ENCODE assay signal across 30 cellular contexts in the genomic region with DNA sequence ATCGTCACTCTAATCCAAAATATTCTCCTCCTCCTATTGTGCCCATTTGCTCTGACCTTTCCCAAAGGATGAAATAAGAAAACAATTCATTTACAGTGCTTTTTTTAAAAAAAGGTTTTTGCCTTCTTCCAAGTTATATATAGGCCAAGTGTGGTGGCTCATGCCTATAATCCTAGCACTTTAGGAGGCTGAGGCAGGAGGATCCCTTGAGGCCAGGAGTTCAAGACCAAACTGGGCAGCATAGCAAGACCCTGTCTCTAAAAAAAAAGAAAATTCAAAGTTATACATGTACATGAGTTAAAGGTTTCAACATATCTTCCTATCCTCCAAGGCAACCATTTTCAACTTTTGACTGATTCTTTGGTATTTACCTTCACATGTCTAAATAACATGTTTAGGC.
"Had no signal": no experiment of that assay in that cellular context is flagged by ENCODE, and none has a peak within 500 bp of the region (broad histone marks: within the 10 kb centered on the region; RNA-seq: fewer than 3 reads in every experiment).

No MANE protein-coding gene starts in this region.

- H2AFZ ChIP-seq: PC-9 had no signal

- H3K4me2 ChIP-seq: PC-9 had no signal

- H3K9me3 ChIP-seq: body of pancreas had no signal

- H3K9me3 Mint-ChIP-seq: activated CD4-positive, alpha-beta T cell treated with anti-CD3 and anti-CD28 coated beads, Interleukin-2, amount 10 ng/mL, durations not matched to agents 24 days and 14 days; activated naive CD8-positive, alpha-beta T cell treated with anti-CD3 and anti-CD28 coated beads, Interleukin-2, amount 10 ng/mL, durations not matched to agents 7 days and 5 days; activated T-cell treated with anti-CD3 and anti-CD28 coated beads, Interleukin-2, amount 50 U/mL, for 4 hours had no signal

- H3K27me3 Mint-ChIP-seq: activated naive CD8-positive, alpha-beta T cell treated with anti-CD3 and anti-CD28 coated beads, Interleukin-2, amount 10 ng/mL, durations not matched to agents 7 days and 5 days had no signal

- H3K36me3 Mint-ChIP-seq: activated naive CD8-positive, alpha-beta T cell treated with anti-CD3 and anti-CD28 coated beads, Interleukin-2, amount 10 ng/mL, durations not matched to agents 7 days and 5 days had no signal

- H3K27me3 ChIP-seq: body of pancreas had no signal

- H3K4me1 ChIP-seq: body of pancreas had no signal

- H3K4me3 ChIP-seq: body of pancreas, PC-9, SK-N-MC had no signal

- H3K4me3 Mint-ChIP-seq: activated CD4-positive, alpha-beta T cell treated with anti-CD3 and anti-CD28 coated beads, Interleukin-2, amount 10 ng/mL, durations not matched to agents 24 days and 14 days; activated CD8-positive, alpha-beta T cell treated with anti-CD3 and anti-CD28 coated beads, Interleukin-2, amount 10 ng/mL, durations not matched to agents 7 days and 5 days; activated naive CD8-positive, alpha-beta T cell treated with anti-CD3 and anti-CD28 coated beads, Interleukin-2, amount 10 ng/mL, durations not matched to agents 7 days and 5 days; activated T-cell treated with anti-CD3 and anti-CD28 coated beads, Interleukin-2, amount 50 U/mL, for 4 hours had no signal

- H3K27ac Mint-ChIP-seq: activated CD4-positive, alpha-beta T cell treated with anti-CD3 and anti-CD28 coated beads, Interleukin-2, amount 10 ng/mL, durations not matched to agents 24 days and 14 days; activated CD8-positive, alpha-beta T cell treated with anti-CD3 and anti-CD28 coated beads, Interleukin-2, amount 10 ng/mL, durations not matched to agents 7 days and 5 days; activated naive CD8-positive, alpha-beta T cell treated with anti-CD3 and anti-CD28 coated beads, Interleukin-2, amount 10 ng/mL, durations not matched to agents 7 days and 5 days had no signal

- ATAC-seq: activated CD8-positive, alpha-beta T cell treated with anti-CD3 and anti-CD28 coated beads, Interleukin-2, amount 10 ng/mL, durations not matched to agents 7 days and 5 days; activated T-cell treated with anti-CD3 and anti-CD28 coated beads, Interleukin-2, amount 50 U/mL, for 4 hours; body of pancreas had no signal

- DNase-seq: activated CD4-positive, alpha-beta T cell treated with anti-CD3 and anti-CD28 coated beads, Interleukin-2, amount 10 ng/mL, durations not matched to agents 24 days and 14 days; activated CD4-positive, alpha-beta T cell treated with anti-CD3 and anti-CD28 coated beads, Interleukin-2, amount 50 U/mL, for 4 hours; activated CD8-positive, alpha-beta memory T cell treated with anti-CD3 and anti-CD28 coated beads, Interleukin-2, amount 50 U/mL, for 4 hours; activated CD8-positive, alpha-beta T cell treated with anti-CD3 and anti-CD28 coated beads, Interleukin-2, amount 10 ng/mL, durations not matched to agents 7 days and 5 days; activated effector memory CD4-positive, alpha-beta T cell treated with Interleukin-2 at 50 U/mL for 16 hours; activated naive CD4-positive, alpha-beta T cell treated with anti-CD3 and anti-CD28 coated beads, Interleukin-2, amount 50 U/mL, for 16 hours; activated naive CD8-positive, alpha-beta T cell treated with anti-CD3 and anti-CD28 coated beads, Interleukin-2, amount 10 ng/mL, durations not matched to agents 7 days and 5 days; activated T-cell treated with anti-CD3 and anti-CD28 coated beads for 4 hours; activated T-cell treated with anti-CD3 and anti-CD28 coated beads, Interleukin-2, amount 50 U/mL, for 4 hours; amygdala; body of pancreas; caudate nucleus; cerebellar nuclear complex; MM.1S; MV-4-11; NCI-H1092; NCI-H1436 treated with DMSO at 0.1 percent for 48 hours; NCI-H1694 treated with DMSO at 0.1 percent for 48 hours; NCI-H2029; NCI-H2107; NCI-H2171; NCI-H510A; NCI-H526; NCI-H748 treated with DMSO at 0.1 percent for 48 hours; NK-92 treated with Interleukin-12 subunit alpha and Interleukin-12 subunit beta, amount 100 ng/mL, for 24 hours; PC-9; Right ventricle myocardium superior; T1000 had no signal

- H3K27ac ChIP-seq: body of pancreas, PC-9, RWPE1 had no signal

- H3K4me1 Mint-ChIP-seq: activated CD4-positive, alpha-beta T cell treated with anti-CD3 and anti-CD28 coated beads, Interleukin-2, amount 10 ng/mL, durations not matched to agents 24 days and 14 days; activated naive CD8-positive, alpha-beta T cell treated with anti-CD3 and anti-CD28 coated beads, Interleukin-2, amount 10 ng/mL, durations not matched to agents 7 days and 5 days had no signal
